In genomic region chr10:7667262-7668141, GRCh38 we compare ENCODE assay signal across 10 cellular contexts. TPM values are rescaled to one million over a fixed set of nuclear protein-coding genes. Genes with fewer than 3 reads are reported as not detected.
DNase-seq lines count a peak whose midpoint lies in the region; ATAC-seq and TF ChIP-seq lines count a peak whose summit lies in the region.
"Had no signal": no experiment of that assay in that cellular context is flagged by ENCODE, and none has a peak within 500 bp of the region (broad histone marks: within the 10 kb centered on the region; RNA-seq: fewer than 3 reads in every experiment).

No MANE protein-coding gene starts in this region.

- peaks cover 17% of the 10 kb centered on the region for H3K4me1 Mint-ChIP-seq in activated naive CD8-positive, alpha-beta T cell (ENCODE audit: low read depth)
- H3K4me1 Mint-ChIP-seq in immature natural killer cell = peaks cover 15 to 22% of the 10 kb centered on the region in 2 donors
- peaks cover 15% of the 10 kb centered on the region for H3K4me1 Mint-ChIP-seq in stimulated activated effector memory CD8-positive, alpha-beta T cell treated with anti-CD3 and anti-CD28 coated beads, Interleukin-12 subunit alpha, Interleukin-12 subunit beta, amount 100 ng/mL, for 72 hours

- peak overlapping the region; percentile 86 for H3K4me3 Mint-ChIP-seq in activated naive CD8-positive, alpha-beta T cell
- peak overlapping the region; percentile 61 to 80 (median 67) for H3K4me3 Mint-ChIP-seq in immature natural killer cell
- peak overlapping the region; percentile 77 for H3K4me3 Mint-ChIP-seq in stimulated activated effector memory CD8-positive, alpha-beta T cell treated with anti-CD3 and anti-CD28 coated beads, Interleukin-12 subunit alpha, Interleukin-12 subunit beta, amount 100 ng/mL, for 72 hours

- peaks cover 42% of the 10 kb centered on the region for H3K27me3 Mint-ChIP-seq in activated naive CD8-positive, alpha-beta T cell
- H3K27me3 Mint-ChIP-seq in immature natural killer cell (ENCODE audit: low read depth in 3 of 3) = peaks cover 10 to 39% (median 34%) of the 10 kb centered on the region in 3 donors

- no peak overlapping the region for H3K4me2 ChIP-seq in PC-3 (ENCODE audit: low read length)

- POLR2A ChIA-PET in PC-3 (lab: Charles Lee; ENCODE audit: unreplicated experiment) = no interaction called here

- TF ChIP-seq CTCF in PC-3 (conservative IDR thresholded peaks at IDR 0.05; ENCODE audit: low read depth, low read length) = no peak

- no peaks in the 10 kb centered on the region for H3K9me3 Mint-ChIP-seq in activated naive CD8-positive, alpha-beta T cell (ENCODE audit: low read depth)
- no peaks in the 10 kb centered on the region for H3K9me3 Mint-ChIP-seq in immature natural killer cell
- H3K9me3 Mint-ChIP-seq in stimulated activated effector memory CD8-positive, alpha-beta T cell treated with anti-CD3 and anti-CD28 coated beads, Interleukin-12 subunit alpha, Interleukin-12 subunit beta, amount 100 ng/mL, for 72 hours = no peaks in the 10 kb centered on the region

- WGBS in HUES64 = under 1% methylated on average over 40 of the region's 44 CpGs

- H3K9me2 ChIP-seq in PC-3 (replicated peaks; ENCODE audit: low read length) = no peaks in the 10 kb centered on the region

- H3K9me3 ChIP-seq in HUES64 (ENCODE audit: insufficient read depth, low read depth, low read length) (no peaks in the 10 kb centered on the region), PC-3 (ENCODE audit: low read length) (no peaks in the 10 kb centered on the region)

- CTCF ChIA-PET in PC-3 (lab: Charles Lee) = no interaction called here

- H3K27ac ChIP-seq in HUES64 (ENCODE audit: low read depth, low read length) (no peak overlapping the region), PC-3 (ENCODE audit: low read length) (no peak overlapping the region)

- H3K27me3 ChIP-seq in HUES64 (ENCODE audit: insufficient read depth, low read length) (peaks cover 56% of the 10 kb centered on the region), PC-3 (ENCODE audit: low read length) (peaks cover 27% of the 10 kb centered on the region)

- H3K79me2 ChIP-seq in PC-3 (ENCODE audit: low read length) = no peaks in the 10 kb centered on the region

- no TSS peak for BruUV-seq in PC-3 (replicated peaks; lab: Mats Ljungman, UMichigan)

- intact Hi-C loops in PC-3 (cut with micrococcal nuclease) = no loop called here

- no peak overlapping the region for H3K27ac Mint-ChIP-seq in activated naive CD8-positive, alpha-beta T cell
- no peak overlapping the region for H3K27ac Mint-ChIP-seq in immature natural killer cell
- H3K27ac Mint-ChIP-seq in stimulated activated effector memory CD8-positive, alpha-beta T cell treated with anti-CD3 and anti-CD28 coated beads, Interleukin-12 subunit alpha, Interleukin-12 subunit beta, amount 100 ng/mL, for 72 hours = no peak overlapping the region

- H3K36me3 Mint-ChIP-seq in activated naive CD8-positive, alpha-beta T cell = peaks cover 2% of the 10 kb centered on the region
- H3K36me3 Mint-ChIP-seq in immature natural killer cell = no peaks in the 10 kb centered on the region
- H3K36me3 Mint-ChIP-seq in stimulated activated effector memory CD8-positive, alpha-beta T cell treated with anti-CD3 and anti-CD28 coated beads, Interleukin-12 subunit alpha, Interleukin-12 subunit beta, amount 100 ng/mL, for 72 hours = no peaks in the 10 kb centered on the region

- peak overlapping the region; percentile 63 for H3K4me3 ChIP-seq in HUES64 (ENCODE audit: low read length)
- H3K4me3 ChIP-seq in PC-3 (ENCODE audit: low read length) = no peak overlapping the region

- peak; percentile 61 for ATAC-seq in stimulated activated effector memory CD8-positive, alpha-beta T cell treated with anti-CD3 and anti-CD28 coated beads, Interleukin-12 subunit alpha, Interleukin-12 subunit beta, amount 100 ng/mL, for 72 hours
- ATAC-seq in GM19351 (IDR thresholded peaks at IDR 0.05; ENCODE audit: unreplicated experiment) (no peak), PC-3 (no peak)

- H3K36me3 ChIP-seq in HUES64 (ENCODE audit: insufficient read depth, low read length) (no peaks in the 10 kb centered on the region), PC-3 (ENCODE audit: low read depth, low read length) (no peaks in the 10 kb centered on the region)

- H2AFZ ChIP-seq in PC-3 (ENCODE audit: low read length) = no peak overlapping the region

- H4K20me1 ChIP-seq in PC-3 (ENCODE audit: low read length) = no peaks in the 10 kb centered on the region

- H3K9ac ChIP-seq in HUES64 (ENCODE audit: low read depth, low read length) = no peak overlapping the region
- no peak overlapping the region for H3K9ac ChIP-seq in PC-3 (ENCODE audit: low read length)

- DNase-seq in immature natural killer cell (no peak), AG08396 (ENCODE audit: low spot score) (no peak), PC-3 (no peak), NCI-H526 (lab: John Stamatoyannopoulos, UW) (no peak)
- DNase-seq in stimulated activated effector memory CD8-positive, alpha-beta T cell treated with anti-CD3 and anti-CD28 coated beads, Interleukin-12 subunit alpha, Interleukin-12 subunit beta, amount 100 ng/mL, for 72 hours (ENCODE audit: low spot score in 2 of 2) = no peak

- H3F3A ChIP-seq in PC-3 (ENCODE audit: low read length, unreplicated experiment) = no peaks in the 10 kb centered on the region

- H3K4me1 ChIP-seq in HUES64 (ENCODE audit: insufficient read depth, low read length) (peaks cover 15% of the 10 kb centered on the region; the same call in 1 of the 2 replicates), PC-3 (ENCODE audit: insufficient read depth, low read length) (no peaks in the 10 kb centered on the region)

RNA-seq across cellular contexts. Expression of gene ITIH5, which starts 0.7 kb away (rescaled TPM):
- 1.8 TPM for polyA plus RNA-seq in HUES64 (2013, experiment 1 of 2)
- 1.3 TPM for polyA plus RNA-seq in HUES64 (2013, experiment 2 of 2)
- polyA plus RNA-seq in immature natural killer cell = not detected
- not detected in 2 replicates for total RNA-seq in PC-3 (2014; rRNA removed)
- total RNA-seq: pulmonary artery endothelial cell; T-helper 2 cell treated with Interferon-gamma antibody and Interleukin-4, amounts not matched to agents 100 ng/mL and 5 ng/mL, for 36 hours had no signal

RNA-seq across cellular contexts. Expression of gene ITIH2, which starts 35.6 kb away (rescaled TPM):
- polyA plus RNA-seq in HUES64 (2013, experiment 1 of 2) = 0.10 TPM
- 0.89 TPM for polyA plus RNA-seq in HUES64 (2013, experiment 2 of 2)
- under 1 TPM in 1 of 3 donors, not detected in 2; 0.13 TPM for polyA plus RNA-seq in immature natural killer cell
- not detected in 2 replicates for total RNA-seq in PC-3 (2014; rRNA removed)
- total RNA-seq: pulmonary artery endothelial cell; T-helper 2 cell treated with Interferon-gamma antibody and Interleukin-4, amounts not matched to agents 100 ng/mL and 5 ng/mL, for 36 hours had no signal
